Comparison of ENCODE assay signal across 7 cellular contexts in genomic region chrX:136771869-136772268, GRCh38. TPM values are rescaled to one million over a fixed set of nuclear protein-coding genes. Genes with fewer than 3 reads are reported as not detected.
DNase-seq lines count a peak whose midpoint lies in the region; ATAC-seq, FAIRE-seq and TF ChIP-seq lines count a peak whose summit lies in the region.
"Not testable (repeated sequence)": the region's sequence is repeated elsewhere in the genome, so short reads cannot be mapped to it uniquely, and the experiment has no call there.

No MANE protein-coding gene starts in this region.

- not testable (repeated sequence) for H3K36me3 ChIP-seq in naive thymus-derived CD4-positive, alpha-beta T cell (ENCODE audit: control insufficient read depth in 2 of 3, insufficient read depth in 3 of 3, low read length in 3 of 3)

- POLR2A ChIA-PET in CD4-positive, alpha-beta T cell (lab: Charles Lee), result interaction anchor here (1.4 kb wide), 1 partner anchor 109 kb away, joined by 4 read pairs; the partner anchor contains the start of gene RBMX
- POLR2A ChIA-PET in naive thymus-derived CD4-positive, alpha-beta T cell (lab: Charles Lee), result not testable (repeated sequence)

- H3K27me3 Mint-ChIP-seq in CD4-positive, alpha-beta T cell; activated T-cell treated with anti-CD3 and anti-CD28 coated beads, Interleukin-2, amount 50 U/mL, for 72 hours (ENCODE audit: low read depth); central memory CD8-positive, alpha-beta T cell; naive thymus-derived CD4-positive, alpha-beta T cell: not testable (repeated sequence)
- peaks cover 11% of the 10 kb centered on the region for H3K27me3 Mint-ChIP-seq in glutamatergic neuron (ENCODE audit: unreplicated experiment)

- H3K9me3 ChIP-seq in CD4-positive, alpha-beta T cell (ENCODE audit: control insufficient read depth, low read length); naive thymus-derived CD4-positive, alpha-beta T cell (ENCODE audit: control insufficient read depth in 2 of 3, low read length in 3 of 3): not testable (repeated sequence)

- intact Hi-C loops in CD4-positive, alpha-beta T cell (cut with DNase I, micrococcal nuclease), result loop anchor here in 1 of 2 experiments (10.0 kb wide), 1 partner anchor 187 kb away; no protein-coding TSS in a partner anchor
- intact Hi-C loops in naive thymus-derived CD4-positive, alpha-beta T cell (cut with micrococcal nuclease), result loop anchor here in 1 of 2 donors (10.0 kb wide), 2 partner anchors 143 to 1967 kb away; a partner anchor contains a TSS

- DNase-seq in CD4-positive, alpha-beta T cell; GM18507 (ENCODE audit: extremely low spot score, insufficient read length, low read depth); activated T-cell treated with anti-CD3 and anti-CD28 coated beads, Interleukin-2, amount 50 U/mL, for 72 hours; central memory CD8-positive, alpha-beta T cell (ENCODE audit: low spot score in 2 of 2); glutamatergic neuron; naive thymus-derived CD4-positive, alpha-beta T cell: not testable (repeated sequence)

- not testable (repeated sequence) for TF ChIP-seq CTCF in CD4-positive, alpha-beta T cell (IDR thresholded peaks at IDR 0.05); glutamatergic neuron (IDR thresholded peaks at IDR 0.05; ENCODE audit: partially characterized antibody, unreplicated experiment)

- not testable (repeated sequence) for H3K27me3 ChIP-seq in CD4-positive, alpha-beta T cell (ENCODE audit: control insufficient read depth, insufficient read depth, low read length); naive thymus-derived CD4-positive, alpha-beta T cell (ENCODE audit: control insufficient read depth in 2 of 2, insufficient read depth in 2 of 2, low read length in 2 of 2)

- peaks cover 40% of the 10 kb centered on the region for H3K36me3 Mint-ChIP-seq in CD4-positive, alpha-beta T cell (ENCODE audit: low read depth)
- not testable (repeated sequence) for H3K36me3 Mint-ChIP-seq in activated T-cell treated with anti-CD3 and anti-CD28 coated beads, Interleukin-2, amount 50 U/mL, for 72 hours (ENCODE audit: insufficient read depth in 2 of 2); central memory CD8-positive, alpha-beta T cell (ENCODE audit: insufficient read depth); glutamatergic neuron (ENCODE audit: unreplicated experiment)
- H3K36me3 Mint-ChIP-seq in naive thymus-derived CD4-positive, alpha-beta T cell, result peaks cover 0 to 31% (median 11%) of the 10 kb centered on the region in 5 donors

- ATAC-seq in CD4-positive, alpha-beta T cell (ENCODE audit: poor library complexity); SK-N-SH treated with all-trans-retinoic acid at 6 μM for 48 hours; activated T-cell treated with anti-CD3 and anti-CD28 coated beads, Interleukin-2, amount 50 U/mL, for 72 hours (replicated peaks in 1 of 2); central memory CD8-positive, alpha-beta T cell (replicated peaks; ENCODE audit: extremely low read depth, poor library complexity, severe bottlenecking); naive thymus-derived CD4-positive, alpha-beta T cell: not testable (repeated sequence)

- peak; percentile 18 for FAIRE-seq in GM18507 (lab: Jason Lieb, UNC)

- H3K9me3 Mint-ChIP-seq in CD4-positive, alpha-beta T cell; activated T-cell treated with anti-CD3 and anti-CD28 coated beads, Interleukin-2, amount 50 U/mL, for 72 hours; central memory CD8-positive, alpha-beta T cell; naive thymus-derived CD4-positive, alpha-beta T cell: not testable (repeated sequence)
- peaks cover 15% of the 10 kb centered on the region for H3K9me3 Mint-ChIP-seq in glutamatergic neuron (ENCODE audit: unreplicated experiment)

- H3K27ac Mint-ChIP-seq in CD4-positive, alpha-beta T cell, result peak overlapping the region; percentile 56
- H3K27ac Mint-ChIP-seq in activated T-cell treated with anti-CD3 and anti-CD28 coated beads, Interleukin-2, amount 50 U/mL, for 72 hours, result peak overlapping the region; percentile 28
- H3K27ac Mint-ChIP-seq in central memory CD8-positive, alpha-beta T cell (ENCODE audit: low read depth), result peak overlapping the region; percentile 37
- H3K27ac Mint-ChIP-seq in glutamatergic neuron (ENCODE audit: unreplicated experiment), result peak overlapping the region; percentile 94
- peak overlapping the region in 5 of 9 donors; percentile 8 to 83 (median 13) for H3K27ac Mint-ChIP-seq in naive thymus-derived CD4-positive, alpha-beta T cell

- not testable (repeated sequence) for H3K4me3 ChIP-seq in naive thymus-derived CD4-positive, alpha-beta T cell (ENCODE audit: low read length)

- peak overlapping the region; percentile 37 for H3K4me3 Mint-ChIP-seq in CD4-positive, alpha-beta T cell
- H3K4me3 Mint-ChIP-seq in activated T-cell treated with anti-CD3 and anti-CD28 coated beads, Interleukin-2, amount 50 U/mL, for 72 hours, result peak overlapping the region in 1 of 2 donors; percentile 41
- H3K4me3 Mint-ChIP-seq in central memory CD8-positive, alpha-beta T cell; glutamatergic neuron (ENCODE audit: unreplicated experiment): not testable (repeated sequence)
- H3K4me3 Mint-ChIP-seq in naive thymus-derived CD4-positive, alpha-beta T cell, result peak overlapping the region in 3 of 10 donors; percentile 1 to 17 (median 7)

- CTCF ChIA-PET in CD4-positive, alpha-beta T cell (lab: Charles Lee); naive thymus-derived CD4-positive, alpha-beta T cell (lab: Charles Lee): not testable (repeated sequence)

- H3K27ac ChIP-seq in CD4-positive, alpha-beta T cell (ENCODE audit: low read depth, low read length); naive thymus-derived CD4-positive, alpha-beta T cell (ENCODE audit: low read depth, low read length): not testable (repeated sequence)

- H3K4me1 Mint-ChIP-seq in CD4-positive, alpha-beta T cell (ENCODE audit: low read depth), result peaks cover 69% of the 10 kb centered on the region
- H3K4me1 Mint-ChIP-seq in activated T-cell treated with anti-CD3 and anti-CD28 coated beads, Interleukin-2, amount 50 U/mL, for 72 hours (ENCODE audit: low read depth), result peaks cover 49% of the 10 kb centered on the region
- peaks cover 40% of the 10 kb centered on the region for H3K4me1 Mint-ChIP-seq in central memory CD8-positive, alpha-beta T cell
- H3K4me1 Mint-ChIP-seq in glutamatergic neuron (ENCODE audit: low read depth, unreplicated experiment), result not testable (repeated sequence)
- peaks cover 39 to 70% (median 63%) of the 10 kb centered on the region in 7 donors for H3K4me1 Mint-ChIP-seq in naive thymus-derived CD4-positive, alpha-beta T cell

- peaks cover 5 to 11% of the 10 kb centered on the region in 2 donors for H3K4me1 ChIP-seq in naive thymus-derived CD4-positive, alpha-beta T cell (ENCODE audit: control insufficient read depth in 2 of 2, insufficient read depth in 2 of 2, low read length in 2 of 2)

TF ChIP-seq in SK-N-SH treated with all-trans-retinoic acid at 6 μM for 48 hours, 23 proteins besides CTCF, POLR2A, EP300 and RAD21:
- peak; percentile 60; the same call in 1 of the 2 replicates for TF ChIP-seq ZNF8 (CRISPR knock-in tag; IDR thresholded peaks at IDR 0.05)

RNA-seq across cellular contexts. Expression of gene ARHGEF6, which starts 8.9 kb away (rescaled TPM):
- 10 to 100 TPM; 43.3 to 45.3 TPM for total RNA-seq in CD4-positive, alpha-beta T cell
- 10 to 100 TPM; 85.6 to 91.1 TPM for total RNA-seq in activated T-cell treated with anti-CD3 and anti-CD28 coated beads, Interleukin-2, amount 50 U/mL, for 72 hours
- 59.5 TPM for total RNA-seq in glutamatergic neuron (ENCODE audit: unreplicated experiment)
- 100 to 1,000 TPM in 1 of 5 experiments, 10 to 100 TPM in 4; 66.1 to 102 (median 81.5) TPM for total RNA-seq in naive thymus-derived CD4-positive, alpha-beta T cell
- polyA plus RNA-seq in naive thymus-derived CD4-positive, alpha-beta T cell, result 10 to 100 TPM; 88.2 to 99.0 TPM

Comparison
In these comparisons a context has a peak if more than half of its experiments do, and no peak if none do; other contexts are left out.
1. H3K27ac Mint-ChIP-seq: peak in every context shown above with its lines; median percentile 94 in glutamatergic neuron; 56 in CD4-positive, alpha-beta T cell; 37 in central memory CD8-positive, alpha-beta T cell; 28 in activated T-cell treated with anti-CD3 and anti-CD28 coated beads, Interleukin-2, amount 50 U/mL, for 72 hours; 13 in naive thymus-derived CD4-positive, alpha-beta T cell.